ENCODE assay signal across 8 cellular contexts in genomic region chr4:53905935-53906377, GRCh38.
DNase-seq lines count a peak whose midpoint lies in the region; ATAC-seq and TF ChIP-seq lines count a peak whose summit lies in the region.

No MANE protein-coding gene starts in this region.

- no peak overlapping the region for H3K27ac Mint-ChIP-seq in memory B cell

- H3K4me3 Mint-ChIP-seq in memory B cell, result peak overlapping the region; percentile 1

- no peaks in the 10 kb centered on the region for H3K4me1 ChIP-seq in urinary bladder (ENCODE audit: insufficient read depth)

- H3K27ac ChIP-seq in coronary artery (peak overlapping the region in 1 of 2 donors; percentile 80), urinary bladder (ENCODE audit: low read depth) (no peak overlapping the region)

- peaks cover 18% of the 10 kb centered on the region for H3K4me1 Mint-ChIP-seq in memory B cell

- no peaks in the 10 kb centered on the region for H3K36me3 ChIP-seq in urinary bladder (ENCODE audit: insufficient read depth)

- DNase-seq in COLO829 (ENCODE audit: low spot score) (peak; percentile 51), H4 (ENCODE audit: low spot score) (peak; percentile 56), NOMO-1 treated with DMSO at 0.1 percent for 48 hours (lab: John Stamatoyannopoulos, UW; ENCODE audit: unreplicated experiment) (peak; percentile 56), coronary artery (ENCODE audit: low spot score) (no peak), memory B cell (ENCODE audit: low spot score in 2 of 2) (no peak), GM19240 (ENCODE audit: insufficient read length, low spot score) (no peak)
- DNase-seq in activated effector memory CD4-positive, alpha-beta T cell treated with Interleukin-2 at 50 U/mL for 16 hours, result no peak

- no peaks in the 10 kb centered on the region for H3K36me3 Mint-ChIP-seq in memory B cell

- H3K27me3 Mint-ChIP-seq in memory B cell, result peaks cover 23% of the 10 kb centered on the region

- H3K9me3 Mint-ChIP-seq in memory B cell, result no peaks in the 10 kb centered on the region

- no peak for TF ChIP-seq CTCF in coronary artery (IDR thresholded peaks at IDR 0.05)

- WGBS in urinary bladder, result 7% methylated on average over 11 of the region's 11 CpGs

- no peak for ATAC-seq in memory B cell (ENCODE audit: low read depth)

- H3K4me3 ChIP-seq in coronary artery (peak overlapping the region; percentile 69), urinary bladder (ENCODE audit: low read depth, low read length) (peak overlapping the region; percentile 32)

Comparison
In these comparisons a context has a peak if more than half of its experiments do, and no peak if none do; other contexts are left out.
1. DNase-seq: peak in COLO829 (single experiment), H4 (single experiment) and NOMO-1 treated with DMSO at 0.1 percent for 48 hours (single experiment); none in coronary artery (single experiment), memory B cell (0 of 2), GM19240 (single experiment) and activated effector memory CD4-positive, alpha-beta T cell treated with Interleukin-2 at 50 U/mL for 16 hours (single experiment).